Comparison of ENCODE assay signal across 9 cellular contexts in the genomic region with DNA sequence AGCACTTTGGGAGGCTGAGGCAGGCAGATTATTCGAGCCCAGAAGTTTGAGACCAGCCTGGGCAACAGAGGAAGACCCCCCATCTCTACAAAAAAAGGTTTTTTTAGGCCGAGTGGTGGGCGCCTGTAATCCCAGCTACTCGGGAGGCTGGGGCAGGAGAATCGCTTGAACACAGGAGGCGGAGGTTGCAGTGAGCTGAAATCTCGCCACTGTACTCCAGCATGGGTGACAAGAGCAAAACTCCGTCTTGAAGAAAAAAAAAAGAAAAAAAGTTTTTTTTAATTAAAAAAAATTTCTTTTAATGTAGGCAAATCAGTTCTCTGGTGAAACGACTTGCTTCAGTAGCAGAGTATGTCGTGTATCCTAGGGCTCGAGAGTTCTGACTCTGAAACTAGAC. TPM values are rescaled to one million over a fixed set of nuclear protein-coding genes. Genes with fewer than 3 reads are reported as not detected.
DNase-seq lines count a peak whose midpoint lies in the region; ATAC-seq and TF ChIP-seq lines count a peak whose summit lies in the region.
"Had no signal": no experiment of that assay in that cellular context is flagged by ENCODE, and none has a peak within 500 bp of the region (broad histone marks: within the 10 kb centered on the region; RNA-seq: fewer than 3 reads in every experiment).

No MANE protein-coding gene starts in this region.

- H3K9ac ChIP-seq in neural progenitor cell, result no peak overlapping the region

- H3K4me2 ChIP-seq in OCI-LY7 (ENCODE audit: low read length), result peak overlapping the region; percentile 96
- no peak overlapping the region for H3K4me2 ChIP-seq in neural progenitor cell

- no peak for TF ChIP-seq CTCF in OCI-LY7 (conservative IDR thresholded peaks at IDR 0.05; ENCODE audit: low read length)
- no peak for TF ChIP-seq CTCF in neural progenitor cell (IDR thresholded peaks at IDR 0.05)

- no TSS peak for BruUV-seq in OCI-LY7 (replicated peaks; lab: Mats Ljungman, UMichigan)

- no peaks in the 10 kb centered on the region for H3K9me2 ChIP-seq in OCI-LY7 (ENCODE audit: insufficient read depth, low read length)

- no peak overlapping the region for H3K27ac ChIP-seq in OCI-LY7 (ENCODE audit: low read depth, low read length, poor library complexity, severe bottlenecking)
- peak overlapping the region; percentile 82 for H3K27ac ChIP-seq in epithelial cell of prostate
- H3K27ac ChIP-seq in neural progenitor cell, result no peak overlapping the region

- no peak for ATAC-seq in GM18505 (IDR thresholded peaks at IDR 0.05; ENCODE audit: unreplicated experiment)
- no peak for ATAC-seq in GM21576 (IDR thresholded peaks at IDR 0.05; ENCODE audit: unreplicated experiment)
- ATAC-seq in SK-N-SH treated with all-trans-retinoic acid at 6 μM for 48 hours, result no peak

- H4K20me1 ChIP-seq in OCI-LY7 (ENCODE audit: insufficient read depth, low read length) (no peaks in the 10 kb centered on the region), neural progenitor cell (ENCODE audit: low read depth) (no peaks in the 10 kb centered on the region)

- H2AFZ ChIP-seq in OCI-LY7 (ENCODE audit: low read length) (no peak overlapping the region), neural progenitor cell (replicated peaks) (no peak overlapping the region)

- CTCF ChIA-PET in OCI-LY7 (lab: Charles Lee; ENCODE audit: unreplicated experiment), result no interaction called here

- H3K4me3 ChIP-seq in OCI-LY7 (ENCODE audit: low read depth, low read length, poor library complexity, severe bottlenecking), result peak overlapping the region; percentile 72
- H3K4me3 ChIP-seq in neural progenitor cell, result no peak overlapping the region

- DNase-seq in OCI-LY7 (ENCODE audit: low spot score) (no peak), epithelial cell of prostate (ENCODE audit: low read depth, low spot score) (no peak), neural progenitor cell (ENCODE audit: low spot score) (no peak), hypothalamus (lab: John Stamatoyannopoulos, UW) (no peak), Kasumi-1 (lab: John Stamatoyannopoulos, UW) (no peak)
- DNase-seq: activated gamma-delta T cell had no signal

- peaks cover 8% of the 10 kb centered on the region for H3K27me3 Mint-ChIP-seq in neural progenitor cell (ENCODE audit: insufficient read depth, low read depth)

- H3F3A ChIP-seq in neural progenitor cell (ENCODE audit: low read depth), result peaks cover 28% of the 10 kb centered on the region

- H3K36me3 Mint-ChIP-seq in neural progenitor cell, result peaks cover 3% of the 10 kb centered on the region

- no peaks in the 10 kb centered on the region for H3K9me3 ChIP-seq in OCI-LY7 (ENCODE audit: low read length)
- no peaks in the 10 kb centered on the region for H3K9me3 ChIP-seq in neural progenitor cell (ENCODE audit: low read depth)

- H3K27ac Mint-ChIP-seq in neural progenitor cell, result no peak overlapping the region

- POLR2A ChIA-PET in OCI-LY7 (lab: Charles Lee), result no interaction called here

- no peaks in the 10 kb centered on the region for H3K9me3 Mint-ChIP-seq in neural progenitor cell

- H3K4me1 ChIP-seq in OCI-LY7 (ENCODE audit: insufficient read depth, low read length, poor library complexity, severe bottlenecking), result peaks cover 10% of the 10 kb centered on the region
- peaks cover 8% of the 10 kb centered on the region for H3K4me1 ChIP-seq in neural progenitor cell

- H3K4me3 Mint-ChIP-seq in neural progenitor cell, result peak overlapping the region; percentile 73

- intact Hi-C loops in OCI-LY7 (cut with micrococcal nuclease; ENCODE audit: unreplicated experiment), result loop anchor here (2.0 to 5.0 kb wide), 2 partner anchors 73 to 76 kb away; a partner anchor contains a TSS

- H3K79me2 ChIP-seq in OCI-LY7 (ENCODE audit: insufficient read depth, low read depth, low read length), result no peaks in the 10 kb centered on the region
- H3K79me2 ChIP-seq in neural progenitor cell (ENCODE audit: low read depth), result no peaks in the 10 kb centered on the region

- H3K4me1 Mint-ChIP-seq in neural progenitor cell, result peaks cover 5% of the 10 kb centered on the region

- H3K36me3 ChIP-seq in OCI-LY7 (ENCODE audit: insufficient read depth, low read length) (no peaks in the 10 kb centered on the region), neural progenitor cell (no peaks in the 10 kb centered on the region)

- TF ChIP-seq POLR2A in GM18505 (IDR thresholded peaks at IDR 0.05; ENCODE audit: borderline replicate concordance, extremely low read depth, insufficient read depth, insufficient read length), result peak; percentile 15

- H3K27me3 ChIP-seq in neural progenitor cell, result peaks cover 36% of the 10 kb centered on the region

TF ChIP-seq in SK-N-SH treated with all-trans-retinoic acid at 6 μM for 48 hours, 23 proteins besides CTCF, POLR2A, EP300 and RAD21 (continues in another document):
- TF ChIP-seq, protein P1, sequence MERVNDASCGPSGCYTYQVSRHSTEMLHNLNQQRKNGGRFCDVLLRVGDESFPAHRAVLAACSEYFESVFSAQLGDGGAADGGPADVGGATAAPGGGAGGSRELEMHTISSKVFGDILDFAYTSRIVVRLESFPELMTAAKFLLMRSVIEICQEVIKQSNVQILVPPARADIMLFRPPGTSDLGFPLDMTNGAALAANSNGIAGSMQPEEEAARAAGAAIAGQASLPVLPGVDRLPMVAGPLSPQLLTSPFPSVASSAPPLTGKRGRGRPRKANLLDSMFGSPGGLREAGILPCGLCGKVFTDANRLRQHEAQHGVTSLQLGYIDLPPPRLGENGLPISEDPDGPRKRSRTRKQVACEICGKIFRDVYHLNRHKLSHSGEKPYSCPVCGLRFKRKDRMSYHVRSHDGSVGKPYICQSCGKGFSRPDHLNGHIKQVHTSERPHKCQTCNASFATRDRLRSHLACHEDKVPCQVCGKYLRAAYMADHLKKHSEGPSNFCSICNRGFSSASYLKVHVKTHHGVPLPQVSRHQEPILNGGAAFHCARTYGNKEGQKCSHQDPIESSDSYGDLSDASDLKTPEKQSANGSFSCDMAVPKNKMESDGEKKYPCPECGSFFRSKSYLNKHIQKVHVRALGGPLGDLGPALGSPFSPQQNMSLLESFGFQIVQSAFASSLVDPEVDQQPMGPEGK (CRISPR knock-in tag; IDR thresholded peaks at IDR 0.05; ENCODE audit: borderline replicate concordance), result no peak
- TF ChIP-seq ZNF8 (CRISPR knock-in tag; IDR thresholded peaks at IDR 0.05) (no peak), GLIS3 (CRISPR knock-in tag; IDR thresholded peaks at IDR 0.05) (no peak), BACH2 (CRISPR knock-in tag; IDR thresholded peaks at IDR 0.05; ENCODE audit: borderline replicate concordance) (no peak), ARNTL (CRISPR knock-in tag; IDR thresholded peaks at IDR 0.05; ENCODE audit: borderline replicate concordance, low read depth) (no peak), ZNF70 (CRISPR knock-in tag; IDR thresholded peaks at IDR 0.05) (no peak), RARB (CRISPR knock-in tag; IDR thresholded peaks at IDR 0.05) (no peak), ZFP3 (CRISPR knock-in tag; IDR thresholded peaks at IDR 0.05) (no peak)
- TF ChIP-seq, protein P2, sequence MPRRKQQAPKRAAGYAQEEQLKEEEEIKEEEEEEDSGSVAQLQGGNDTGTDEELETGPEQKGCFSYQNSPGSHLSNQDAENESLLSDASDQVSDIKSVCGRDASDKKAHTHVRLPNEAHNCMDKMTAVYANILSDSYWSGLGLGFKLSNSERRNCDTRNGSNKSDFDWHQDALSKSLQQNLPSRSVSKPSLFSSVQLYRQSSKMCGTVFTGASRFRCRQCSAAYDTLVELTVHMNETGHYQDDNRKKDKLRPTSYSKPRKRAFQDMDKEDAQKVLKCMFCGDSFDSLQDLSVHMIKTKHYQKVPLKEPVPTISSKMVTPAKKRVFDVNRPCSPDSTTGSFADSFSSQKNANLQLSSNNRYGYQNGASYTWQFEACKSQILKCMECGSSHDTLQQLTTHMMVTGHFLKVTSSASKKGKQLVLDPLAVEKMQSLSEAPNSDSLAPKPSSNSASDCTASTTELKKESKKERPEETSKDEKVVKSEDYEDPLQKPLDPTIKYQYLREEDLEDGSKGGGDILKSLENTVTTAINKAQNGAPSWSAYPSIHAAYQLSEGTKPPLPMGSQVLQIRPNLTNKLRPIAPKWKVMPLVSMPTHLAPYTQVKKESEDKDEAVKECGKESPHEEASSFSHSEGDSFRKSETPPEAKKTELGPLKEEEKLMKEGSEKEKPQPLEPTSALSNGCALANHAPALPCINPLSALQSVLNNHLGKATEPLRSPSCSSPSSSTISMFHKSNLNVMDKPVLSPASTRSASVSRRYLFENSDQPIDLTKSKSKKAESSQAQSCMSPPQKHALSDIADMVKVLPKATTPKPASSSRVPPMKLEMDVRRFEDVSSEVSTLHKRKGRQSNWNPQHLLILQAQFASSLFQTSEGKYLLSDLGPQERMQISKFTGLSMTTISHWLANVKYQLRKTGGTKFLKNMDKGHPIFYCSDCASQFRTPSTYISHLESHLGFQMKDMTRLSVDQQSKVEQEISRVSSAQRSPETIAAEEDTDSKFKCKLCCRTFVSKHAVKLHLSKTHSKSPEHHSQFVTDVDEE (CRISPR knock-in tag; IDR thresholded peaks at IDR 0.05), result no peak

RNA-seq across cellular contexts. Expression of a gene that starts 10.9 kb away (rescaled TPM):
- total RNA-seq in OCI-LY7 (2014; rRNA removed; shearing (Covaris generic)), result 1.9 and 3.3 TPM in 2 replicates
- total RNA-seq in OCI-LY7 (2022), result 2.4 and 2.6 TPM in 2 replicates
- 1.4 and 2.9 TPM in 2 replicates for total RNA-seq in neural progenitor cell (ENCODE audit: low replicate concordance)

RNA-seq across cellular contexts. Expression of a gene that starts 14.5 kb away (rescaled TPM):
- 0.47 TPM in 1 of 2 replicates, not detected in the other for total RNA-seq in OCI-LY7 (2014; rRNA removed; shearing (Covaris generic))
- total RNA-seq in OCI-LY7 (2022) (2.1 and 2.4 TPM in 2 replicates), neural progenitor cell (ENCODE audit: low replicate concordance) (6.6 and 7.3 TPM in 2 replicates)

RNA-seq across cellular contexts. Expression of a gene that starts 37.4 kb away (rescaled TPM):
- total RNA-seq in OCI-LY7 (2014; rRNA removed; shearing (Covaris generic)), result 14.6 and 16.6 TPM in 2 replicates
- total RNA-seq in OCI-LY7 (2022), result 40.5 and 41.6 TPM in 2 replicates
- total RNA-seq in neural progenitor cell (ENCODE audit: low replicate concordance), result 6.6 and 13.3 TPM in 2 replicates

RNA-seq across cellular contexts. Expression of a gene that starts 38.4 kb away (rescaled TPM):
- 8.6 and 9.0 TPM in 2 replicates for total RNA-seq in OCI-LY7 (2014; rRNA removed; shearing (Covaris generic))
- total RNA-seq in OCI-LY7 (2022) (35.7 and 36.0 TPM in 2 replicates), neural progenitor cell (ENCODE audit: low replicate concordance) (3.2 and 5.8 TPM in 2 replicates)

RNA-seq across cellular contexts. Expression of a gene that starts 47.1 kb away (rescaled TPM):
- total RNA-seq in OCI-LY7 (2014; rRNA removed; shearing (Covaris generic)), result 5.7 and 7.8 TPM in 2 replicates
- total RNA-seq in OCI-LY7 (2022), result 16.3 and 18.3 TPM in 2 replicates
- total RNA-seq in neural progenitor cell (ENCODE audit: low replicate concordance), result 10.2 and 20.1 TPM in 2 replicates
